9 cellular contexts compared by ENCODE assay signal in the genomic region with DNA sequence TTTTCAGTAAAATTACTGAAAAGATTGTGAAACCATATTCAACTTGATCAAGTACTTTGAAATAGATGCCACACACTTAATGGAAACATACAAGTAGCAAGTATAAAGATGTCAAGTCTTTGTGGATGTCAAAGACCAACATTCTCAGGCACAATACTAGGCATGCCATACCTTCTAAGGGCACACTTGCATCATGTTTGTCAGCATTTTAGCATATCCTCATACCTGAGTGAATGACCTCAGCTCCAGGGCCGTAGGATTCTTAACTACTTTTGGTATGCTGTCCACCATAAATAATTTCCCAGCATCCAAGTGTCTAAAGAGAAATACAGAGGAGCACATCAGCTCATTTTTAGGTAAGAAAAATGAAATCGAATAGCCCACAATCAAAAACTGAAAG.
"Had no signal": no experiment of that assay in that cellular context is flagged by ENCODE, and none has a peak within 500 bp of the region (broad histone marks: within the 10 kb centered on the region; RNA-seq: fewer than 3 reads in every experiment).

No MANE protein-coding gene starts in this region.

- FAIRE-seq: H54, K562 had no signal

- H3K4me3 ChIP-seq: GM23248, K562 had no signal

- H3K9ac ChIP-seq: GM23248 had no signal

- DNase-seq: GM23248, GOT3, H9, HCEC 1CT, IMR-90, KG1 had no signal

- H2AFZ ChIP-seq: GM23248 had no signal

- ATAC-seq: K562 had no signal

- H3K27ac ChIP-seq: GM23248, HL-60 had no signal
